Comparison of ENCODE assay signal across 9 cellular contexts in genomic region chr7:36047254-36047653, GRCh38.
A peak's percentile ranks its signal among the peaks of the same experiment; 100 is the strongest.
DNase-seq lines count a peak whose midpoint lies in the region; ATAC-seq and TF ChIP-seq lines count a peak whose summit lies in the region.
"Had no signal": no experiment of that assay in that cellular context is flagged by ENCODE, and none has a peak within 500 bp of the region (broad histone marks: within the 10 kb centered on the region; RNA-seq: fewer than 3 reads in every experiment).

No MANE protein-coding gene starts in this region.

- H3K36me3 ChIP-seq in BE2C (no peaks in the 10 kb centered on the region), left lung (no peaks in the 10 kb centered on the region)
- H3K36me3 ChIP-seq: colonic mucosa had no signal

- H3K4me3 ChIP-seq in BE2C (ENCODE audit: low read depth, low read length) (no peak overlapping the region), left lung (no peak overlapping the region)
- H3K4me3 ChIP-seq: colonic mucosa had no signal

- H3K4me1 ChIP-seq in BE2C (peaks cover 14% of the 10 kb centered on the region), left lung (peaks cover 27 to 33% of the 10 kb centered on the region in 2 donors)
- H3K4me1 ChIP-seq: colonic mucosa had no signal

- intact Hi-C loops in left lung (cut with DNase I), result no loop called here

- in situ Hi-C loops in SK-MEL-5 (cut with HindIII; ENCODE audit: low pct_unique_long_range_greater_than_20kb, low sequenced_read_pairs), result no loop called here

- ATAC-seq in left lung (no peak), GM21717 (IDR thresholded peaks at IDR 0.05; ENCODE audit: unreplicated experiment) (no peak), HG03521 (IDR thresholded peaks at IDR 0.05; ENCODE audit: unreplicated experiment) (no peak)

- H3K27ac Mint-ChIP-seq in HFFc6, result no peak overlapping the region

- peaks cover 41% of the 10 kb centered on the region for H3K4me1 Mint-ChIP-seq in HFFc6 (ENCODE audit: low read depth)

- TF ChIP-seq CTCF in BE2C (IDR thresholded peaks at IDR 0.05; ENCODE audit: low read depth, low read length), result peak; percentile 63
- peak; percentile 57 for TF ChIP-seq CTCF in HFFc6 (IDR thresholded peaks at IDR 0.05)
- TF ChIP-seq CTCF in left lung (IDR thresholded peaks at IDR 0.05), result no peak

- no peaks in the 10 kb centered on the region for H3K9me3 Mint-ChIP-seq in HFFc6

- H3K9me3 ChIP-seq in BE2C, result no peaks in the 10 kb centered on the region
- no peaks in the 10 kb centered on the region for H3K9me3 ChIP-seq in left lung
- H3K9me3 ChIP-seq: colonic mucosa had no signal

- DNase-seq in BE2C, result peak; percentile 31
- DNase-seq in HFFc6, result no peak
- DNase-seq in SK-MEL-5 (ENCODE audit: low read depth, low spot score), result peak; percentile 66
- peak; percentile 51 for DNase-seq in iris pigment epithelial cell (ENCODE audit: low read depth)
- DNase-seq in hepatic stellate cell (ENCODE audit: low spot score), result no peak
- no peak for DNase-seq in left lung
- DNase-seq: colonic mucosa had no signal

- H3K27me3 ChIP-seq in BE2C, result no peaks in the 10 kb centered on the region
- H3K27me3 ChIP-seq in left lung, result no peaks in the 10 kb centered on the region
- H3K27me3 ChIP-seq: colonic mucosa had no signal

- H3K27me3 Mint-ChIP-seq in HFFc6 (ENCODE audit: insufficient read depth), result peaks cover 4% of the 10 kb centered on the region; the same call in 1 of the 2 replicates

- H3K4me3 Mint-ChIP-seq in HFFc6, result no peak overlapping the region

- H3K27ac ChIP-seq in left lung, result no peak overlapping the region
- H3K27ac ChIP-seq: colonic mucosa had no signal

- H3K36me3 Mint-ChIP-seq in HFFc6 (ENCODE audit: low read depth), result no peaks in the 10 kb centered on the region

Comparison
In these comparisons a context has a peak if more than half of its experiments do, and no peak if none do; other contexts are left out.
1. DNase-seq: peak in BE2C (single experiment), SK-MEL-5 (single experiment) and iris pigment epithelial cell (single experiment); none in HFFc6 (single experiment), hepatic stellate cell (single experiment) and left lung (0 of 2).
2. CTCF ChIP-seq: peak in BE2C (single experiment) and HFFc6 (single experiment); none in left lung (0 of 2).